Comparison of ENCODE assay signal across 10 cellular contexts in genomic region chr2:5637051-5637450, GRCh38. TPM values are rescaled to one million over a fixed set of nuclear protein-coding genes. Genes with fewer than 3 reads are reported as not detected.
"Had no signal": no experiment of that assay in that cellular context is flagged by ENCODE, and none has a peak within 500 bp of the region (broad histone marks: within the 10 kb centered on the region; RNA-seq: fewer than 3 reads in every experiment).

No MANE protein-coding gene starts in this region.

RNA-seq across cellular contexts. Expression of gene SOX11, which starts 55.1 kb away (rescaled TPM):
- total RNA-seq: naive thymus-derived CD8-positive, alpha-beta T cell; natural killer cell treated with Interleukin-12 subunit alpha and Interleukin-12 subunit beta and Interleukin-15 and Interleukin-18, amount 100 ng/mL, for 72 hours; omental fat pad; right lobe of liver; subcutaneous adipose tissue; thoracic aorta; thyroid gland; tibial nerve; ureter; vagina had no signal
- polyA plus RNA-seq: naive thymus-derived CD8-positive, alpha-beta T cell had no signal
